In the genomic region with DNA sequence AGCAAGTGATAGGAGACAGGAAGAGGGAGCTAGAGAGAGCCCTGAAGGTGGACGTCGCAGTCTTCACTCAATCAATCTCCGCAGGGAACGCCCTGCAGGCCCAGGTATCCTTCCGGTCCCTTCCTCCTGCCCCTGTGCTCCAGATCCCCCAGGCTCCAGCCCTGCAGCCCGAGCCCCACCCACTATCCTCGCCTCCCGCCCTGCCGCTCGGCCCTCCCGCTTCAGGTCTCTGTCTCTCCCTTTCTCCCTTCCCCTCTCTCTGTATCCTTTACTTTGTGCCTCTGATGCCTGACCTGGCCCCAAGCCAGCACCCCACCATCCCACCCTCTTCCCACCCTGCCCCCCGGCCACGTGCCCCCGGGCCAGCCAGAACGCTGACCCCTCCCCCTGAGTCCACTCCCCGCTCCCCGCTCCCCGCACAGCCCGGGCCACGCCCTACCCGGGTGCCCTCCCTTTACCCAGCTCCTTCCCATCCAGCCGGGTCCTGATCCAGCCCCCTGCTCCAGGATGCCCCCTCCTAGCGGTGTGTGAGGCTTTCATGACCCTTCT, we compare ENCODE assay signal across 1 cellular context.
TF ChIP-seq lines count a peak whose summit lies in the region.

No MANE protein-coding gene starts in this region.

TF ChIP-seq in HepG2, 621 proteins besides CTCF, POLR2A, EP300 and RAD21 (continued from another document and continues in another):
- TF ChIP-seq, protein P1, sequence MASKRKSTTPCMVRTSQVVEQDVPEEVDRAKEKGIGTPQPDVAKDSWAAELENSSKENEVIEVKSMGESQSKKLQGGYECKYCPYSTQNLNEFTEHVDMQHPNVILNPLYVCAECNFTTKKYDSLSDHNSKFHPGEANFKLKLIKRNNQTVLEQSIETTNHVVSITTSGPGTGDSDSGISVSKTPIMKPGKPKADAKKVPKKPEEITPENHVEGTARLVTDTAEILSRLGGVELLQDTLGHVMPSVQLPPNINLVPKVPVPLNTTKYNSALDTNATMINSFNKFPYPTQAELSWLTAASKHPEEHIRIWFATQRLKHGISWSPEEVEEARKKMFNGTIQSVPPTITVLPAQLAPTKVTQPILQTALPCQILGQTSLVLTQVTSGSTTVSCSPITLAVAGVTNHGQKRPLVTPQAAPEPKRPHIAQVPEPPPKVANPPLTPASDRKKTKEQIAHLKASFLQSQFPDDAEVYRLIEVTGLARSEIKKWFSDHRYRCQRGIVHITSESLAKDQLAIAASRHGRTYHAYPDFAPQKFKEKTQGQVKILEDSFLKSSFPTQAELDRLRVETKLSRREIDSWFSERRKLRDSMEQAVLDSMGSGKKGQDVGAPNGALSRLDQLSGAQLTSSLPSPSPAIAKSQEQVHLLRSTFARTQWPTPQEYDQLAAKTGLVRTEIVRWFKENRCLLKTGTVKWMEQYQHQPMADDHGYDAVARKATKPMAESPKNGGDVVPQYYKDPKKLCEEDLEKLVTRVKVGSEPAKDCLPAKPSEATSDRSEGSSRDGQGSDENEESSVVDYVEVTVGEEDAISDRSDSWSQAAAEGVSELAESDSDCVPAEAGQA (IDR thresholded peaks at IDR 0.05; ENCODE audit: low read depth): no peak
- TF ChIP-seq, protein P1 (CRISPR knock-in tag; IDR thresholded peaks at IDR 0.05; ENCODE audit: borderline replicate concordance): no peak
- TF ChIP-seq HDAC2 (CRISPR knock-in tag; IDR thresholded peaks at IDR 0.05): 0 out of 2 replicates have a peak, but pooled peaks have one; percentile 12
- TF ChIP-seq ZNF292 (CRISPR knock-in tag; IDR thresholded peaks at IDR 0.05; ENCODE audit: borderline replicate concordance, low read depth): 0 out of 2 replicates have a peak, but pooled peaks have one; percentile 48
- TF ChIP-seq, protein P2, sequence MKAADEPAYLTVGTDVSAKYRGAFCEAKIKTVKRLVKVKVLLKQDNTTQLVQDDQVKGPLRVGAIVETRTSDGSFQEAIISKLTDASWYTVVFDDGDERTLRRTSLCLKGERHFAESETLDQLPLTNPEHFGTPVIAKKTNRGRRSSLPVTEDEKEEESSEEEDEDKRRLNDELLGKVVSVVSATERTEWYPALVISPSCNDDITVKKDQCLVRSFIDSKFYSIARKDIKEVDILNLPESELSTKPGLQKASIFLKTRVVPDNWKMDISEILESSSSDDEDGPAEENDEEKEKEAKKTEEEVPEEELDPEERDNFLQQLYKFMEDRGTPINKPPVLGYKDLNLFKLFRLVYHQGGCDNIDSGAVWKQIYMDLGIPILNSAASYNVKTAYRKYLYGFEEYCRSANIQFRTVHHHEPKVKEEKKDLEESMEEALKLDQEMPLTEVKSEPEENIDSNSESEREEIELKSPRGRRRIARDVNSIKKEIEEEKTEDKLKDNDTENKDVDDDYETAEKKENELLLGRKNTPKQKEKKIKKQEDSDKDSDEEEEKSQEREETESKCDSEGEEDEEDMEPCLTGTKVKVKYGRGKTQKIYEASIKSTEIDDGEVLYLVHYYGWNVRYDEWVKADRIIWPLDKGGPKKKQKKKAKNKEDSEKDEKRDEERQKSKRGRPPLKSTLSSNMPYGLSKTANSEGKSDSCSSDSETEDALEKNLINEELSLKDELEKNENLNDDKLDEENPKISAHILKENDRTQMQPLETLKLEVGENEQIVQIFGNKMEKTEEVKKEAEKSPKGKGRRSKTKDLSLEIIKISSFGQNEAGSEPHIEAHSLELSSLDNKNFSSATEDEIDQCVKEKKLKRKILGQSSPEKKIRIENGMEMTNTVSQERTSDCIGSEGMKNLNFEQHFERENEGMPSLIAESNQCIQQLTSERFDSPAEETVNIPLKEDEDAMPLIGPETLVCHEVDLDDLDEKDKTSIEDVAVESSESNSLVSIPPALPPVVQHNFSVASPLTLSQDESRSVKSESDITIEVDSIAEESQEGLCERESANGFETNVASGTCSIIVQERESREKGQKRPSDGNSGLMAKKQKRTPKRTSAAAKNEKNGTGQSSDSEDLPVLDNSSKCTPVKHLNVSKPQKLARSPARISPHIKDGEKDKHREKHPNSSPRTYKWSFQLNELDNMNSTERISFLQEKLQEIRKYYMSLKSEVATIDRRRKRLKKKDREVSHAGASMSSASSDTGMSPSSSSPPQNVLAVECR (CRISPR knock-in tag; IDR thresholded peaks at IDR 0.05; ENCODE audit: borderline replicate concordance): no peak
- no peak for TF ChIP-seq ZSCAN31 (CRISPR knock-in tag; IDR thresholded peaks at IDR 0.05; ENCODE audit: low read depth)
- TF ChIP-seq ZBTB21 (CRISPR knock-in tag; IDR thresholded peaks at IDR 0.05): no peak
- no peak for TF ChIP-seq HMGA1 (CRISPR knock-in tag; conservative IDR thresholded peaks at IDR 0.05)
- TF ChIP-seq TARDBP (CRISPR knock-in tag; IDR thresholded peaks at IDR 0.05): 0 out of 2 replicates have a peak, but pooled peaks have one; percentile 42
- TF ChIP-seq NFE2 (CRISPR knock-in tag; IDR thresholded peaks at IDR 0.05): no peak
- TF ChIP-seq KLF12 (CRISPR knock-in tag; IDR thresholded peaks at IDR 0.05; ENCODE audit: borderline replicate concordance): 0 out of 2 replicates have a peak, but pooled peaks have one; percentile 10
- no peak for TF ChIP-seq NCOR1 (IDR thresholded peaks at IDR 0.05; ENCODE audit: borderline replicate concordance, low read length)
- TF ChIP-seq, protein P3, sequence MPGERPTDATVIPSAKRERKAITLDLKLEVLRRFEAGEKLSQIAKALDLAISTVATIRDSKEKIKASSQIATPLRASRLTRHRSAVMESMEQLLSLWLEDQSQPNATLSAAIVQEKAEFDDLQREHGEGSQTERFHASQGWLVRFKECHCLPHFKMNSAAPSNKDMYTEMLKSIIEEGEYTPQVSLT (CRISPR knock-in tag; IDR thresholded peaks at IDR 0.05; ENCODE audit: borderline replicate concordance, low read depth): no peak
- TF ChIP-seq HNRNPH1 (optimal IDR thresholded peaks at IDR 0.05; ENCODE audit: low read depth, low read length): no peak
- peak; percentile 86; the same call in 1 of the 2 replicates for TF ChIP-seq ZSCAN25 (CRISPR knock-in tag; IDR thresholded peaks at IDR 0.05)
- TF ChIP-seq GFI1 (CRISPR knock-in tag; IDR thresholded peaks at IDR 0.05; ENCODE audit: borderline replicate concordance): 0 out of 2 replicates have a peak, but pooled peaks have one; percentile 49
- TF ChIP-seq SALL2 (CRISPR knock-in tag; IDR thresholded peaks at IDR 0.05): no peak
- TF ChIP-seq ZNF788 (CRISPR knock-in tag; IDR thresholded peaks at IDR 0.05; ENCODE audit: borderline replicate concordance): peak; percentile 14; the same call in 1 of the 2 replicates
- TF ChIP-seq ZC3H4 (CRISPR knock-in tag; IDR thresholded peaks at IDR 0.05; ENCODE audit: borderline replicate concordance): no peak
- peak; percentile 73 for TF ChIP-seq ZEB1 (IDR thresholded peaks at IDR 0.05; ENCODE audit: insufficient replicate concordance, low read depth)
- no peak for TF ChIP-seq SATB2 (CRISPR knock-in tag; IDR thresholded peaks at IDR 0.05)
- TF ChIP-seq, protein P4, sequence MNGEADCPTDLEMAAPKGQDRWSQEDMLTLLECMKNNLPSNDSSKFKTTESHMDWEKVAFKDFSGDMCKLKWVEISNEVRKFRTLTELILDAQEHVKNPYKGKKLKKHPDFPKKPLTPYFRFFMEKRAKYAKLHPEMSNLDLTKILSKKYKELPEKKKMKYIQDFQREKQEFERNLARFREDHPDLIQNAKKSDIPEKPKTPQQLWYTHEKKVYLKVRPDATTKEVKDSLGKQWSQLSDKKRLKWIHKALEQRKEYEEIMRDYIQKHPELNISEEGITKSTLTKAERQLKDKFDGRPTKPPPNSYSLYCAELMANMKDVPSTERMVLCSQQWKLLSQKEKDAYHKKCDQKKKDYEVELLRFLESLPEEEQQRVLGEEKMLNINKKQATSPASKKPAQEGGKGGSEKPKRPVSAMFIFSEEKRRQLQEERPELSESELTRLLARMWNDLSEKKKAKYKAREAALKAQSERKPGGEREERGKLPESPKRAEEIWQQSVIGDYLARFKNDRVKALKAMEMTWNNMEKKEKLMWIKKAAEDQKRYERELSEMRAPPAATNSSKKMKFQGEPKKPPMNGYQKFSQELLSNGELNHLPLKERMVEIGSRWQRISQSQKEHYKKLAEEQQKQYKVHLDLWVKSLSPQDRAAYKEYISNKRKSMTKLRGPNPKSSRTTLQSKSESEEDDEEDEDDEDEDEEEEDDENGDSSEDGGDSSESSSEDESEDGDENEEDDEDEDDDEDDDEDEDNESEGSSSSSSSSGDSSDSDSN (CRISPR knock-in tag; IDR thresholded peaks at IDR 0.05): peak; percentile 58
- peak; percentile 45 for TF ChIP-seq SAP130 (CRISPR knock-in tag; IDR thresholded peaks at IDR 0.05; ENCODE audit: low read depth)
- TF ChIP-seq DMAP1 (CRISPR knock-in tag; IDR thresholded peaks at IDR 0.05): peak; percentile 82
- TF ChIP-seq, protein P5, sequence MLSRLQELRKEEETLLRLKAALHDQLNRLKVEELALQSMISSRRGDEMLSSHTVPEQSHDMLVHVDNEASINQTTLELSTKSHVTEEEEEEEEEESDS (CRISPR knock-in tag; IDR thresholded peaks at IDR 0.05; ENCODE audit: borderline replicate concordance): no peak
- peak; percentile 27; the same call in 1 of the 2 replicates for TF ChIP-seq GABPA (IDR thresholded peaks at IDR 0.05; ENCODE audit: low read depth, low read length)
- TF ChIP-seq GABPA (CRISPR knock-in tag; IDR thresholded peaks at IDR 0.05; ENCODE audit: low read depth): peak; percentile 52
- TF ChIP-seq RARG (CRISPR knock-in tag; IDR thresholded peaks at IDR 0.05; ENCODE audit: low read depth): no peak
- TF ChIP-seq HOXA3 (CRISPR knock-in tag; IDR thresholded peaks at IDR 0.05): peak; percentile 19; the same call in 1 of the 2 replicates
- TF ChIP-seq NFIC (IDR thresholded peaks at IDR 0.05; ENCODE audit: low read length): no peak
- 0 out of 2 replicates have a peak, but pooled peaks have one; percentile 5 for TF ChIP-seq FOSL2 (CRISPR knock-in tag; IDR thresholded peaks at IDR 0.05)
- 0 out of 2 replicates have a peak, but pooled peaks have one; percentile 18 for TF ChIP-seq NFYB (CRISPR knock-in tag; IDR thresholded peaks at IDR 0.05)
- TF ChIP-seq ZIK1 (CRISPR knock-in tag; IDR thresholded peaks at IDR 0.05; ENCODE audit: borderline replicate concordance, low read depth): 0 out of 2 replicates have a peak, but pooled peaks have one; percentile 10
- no peak for TF ChIP-seq ZFP36 (IDR thresholded peaks at IDR 0.05; ENCODE audit: borderline replicate concordance, low read depth, low read length, partially characterized antibody)
- TF ChIP-seq, protein P6, sequence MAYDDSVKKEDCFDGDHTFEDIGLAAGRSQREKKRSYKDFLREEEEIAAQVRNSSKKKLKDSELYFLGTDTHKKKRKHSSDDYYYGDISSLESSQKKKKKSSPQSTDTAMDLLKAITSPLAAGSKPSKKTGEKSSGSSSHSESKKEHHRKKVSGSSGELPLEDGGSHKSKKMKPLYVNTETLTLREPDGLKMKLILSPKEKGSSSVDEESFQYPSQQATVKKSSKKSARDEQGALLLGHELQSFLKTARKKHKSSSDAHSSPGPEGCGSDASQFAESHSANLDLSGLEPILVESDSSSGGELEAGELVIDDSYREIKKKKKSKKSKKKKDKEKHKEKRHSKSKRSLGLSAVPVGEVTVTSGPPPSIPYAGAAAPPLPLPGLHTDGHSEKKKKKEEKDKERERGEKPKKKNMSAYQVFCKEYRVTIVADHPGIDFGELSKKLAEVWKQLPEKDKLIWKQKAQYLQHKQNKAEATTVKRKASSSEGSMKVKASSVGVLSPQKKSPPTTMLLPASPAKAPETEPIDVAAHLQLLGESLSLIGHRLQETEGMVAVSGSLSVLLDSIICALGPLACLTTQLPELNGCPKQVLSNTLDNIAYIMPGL (CRISPR knock-in tag; IDR thresholded peaks at IDR 0.05; ENCODE audit: borderline replicate concordance in 1 of 2, low read depth in 1 of 2): 0 out of 4 replicates have a peak, but pooled peaks of 1 of the 2 experiments have one; percentile 13
- TF ChIP-seq STAG1 (CRISPR knock-in tag; IDR thresholded peaks at IDR 0.05): peak; percentile 26; the same call in 1 of the 2 replicates
- TF ChIP-seq, protein P7, sequence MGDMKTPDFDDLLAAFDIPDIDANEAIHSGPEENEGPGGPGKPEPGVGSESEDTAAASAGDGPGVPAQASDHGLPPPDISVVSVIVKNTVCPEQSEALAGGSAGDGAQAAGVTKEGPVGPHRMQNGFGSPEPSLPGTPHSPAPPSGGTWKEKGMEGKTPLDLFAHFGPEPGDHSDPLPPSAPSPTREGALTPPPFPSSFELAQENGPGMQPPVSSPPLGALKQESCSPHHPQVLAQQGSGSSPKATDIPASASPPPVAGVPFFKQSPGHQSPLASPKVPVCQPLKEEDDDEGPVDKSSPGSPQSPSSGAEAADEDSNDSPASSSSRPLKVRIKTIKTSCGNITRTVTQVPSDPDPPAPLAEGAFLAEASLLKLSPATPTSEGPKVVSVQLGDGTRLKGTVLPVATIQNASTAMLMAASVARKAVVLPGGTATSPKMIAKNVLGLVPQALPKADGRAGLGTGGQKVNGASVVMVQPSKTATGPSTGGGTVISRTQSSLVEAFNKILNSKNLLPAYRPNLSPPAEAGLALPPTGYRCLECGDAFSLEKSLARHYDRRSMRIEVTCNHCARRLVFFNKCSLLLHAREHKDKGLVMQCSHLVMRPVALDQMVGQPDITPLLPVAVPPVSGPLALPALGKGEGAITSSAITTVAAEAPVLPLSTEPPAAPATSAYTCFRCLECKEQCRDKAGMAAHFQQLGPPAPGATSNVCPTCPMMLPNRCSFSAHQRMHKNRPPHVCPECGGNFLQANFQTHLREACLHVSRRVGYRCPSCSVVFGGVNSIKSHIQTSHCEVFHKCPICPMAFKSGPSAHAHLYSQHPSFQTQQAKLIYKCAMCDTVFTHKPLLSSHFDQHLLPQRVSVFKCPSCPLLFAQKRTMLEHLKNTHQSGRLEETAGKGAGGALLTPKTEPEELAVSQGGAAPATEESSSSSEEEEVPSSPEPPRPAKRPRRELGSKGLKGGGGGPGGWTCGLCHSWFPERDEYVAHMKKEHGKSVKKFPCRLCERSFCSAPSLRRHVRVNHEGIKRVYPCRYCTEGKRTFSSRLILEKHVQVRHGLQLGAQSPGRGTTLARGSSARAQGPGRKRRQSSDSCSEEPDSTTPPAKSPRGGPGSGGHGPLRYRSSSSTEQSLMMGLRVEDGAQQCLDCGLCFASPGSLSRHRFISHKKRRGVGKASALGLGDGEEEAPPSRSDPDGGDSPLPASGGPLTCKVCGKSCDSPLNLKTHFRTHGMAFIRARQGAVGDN (CRISPR knock-in tag; IDR thresholded peaks at IDR 0.05): peak; percentile 26; the same call in 1 of the 2 replicates
- peak; percentile 32; the same call in 1 of the 2 replicates for TF ChIP-seq HDAC1 (CRISPR knock-in tag; IDR thresholded peaks at IDR 0.05)
- TF ChIP-seq ETV5 (CRISPR knock-in tag; IDR thresholded peaks at IDR 0.05; ENCODE audit: borderline replicate concordance): peak; percentile 50; the same call in 1 of the 2 replicates
- 0 out of 2 replicates have a peak, but pooled peaks have one; percentile 6 for TF ChIP-seq THAP11 (CRISPR knock-in tag; IDR thresholded peaks at IDR 0.05)
